Comparison of ENCODE assay signal across 8 cellular contexts in genomic region chr1:84688461-84689061, GRCh38. TPM values are rescaled to one million over a fixed set of nuclear protein-coding genes. Genes with fewer than 3 reads are reported as not detected.
A peak's percentile ranks its signal among the peaks of the same experiment; 100 is the strongest.
DNase-seq lines count a peak whose midpoint lies in the region; ATAC-seq, FAIRE-seq and TF ChIP-seq lines count a peak whose summit lies in the region.

No MANE protein-coding gene starts in this region.

- H3K9me3 ChIP-seq in OCI-LY1 (ENCODE audit: low read length) (no peaks in the 10 kb centered on the region), duodenal mucosa (ENCODE audit: control insufficient read depth in 1 of 2, low read length in 2 of 2) (no peaks in the 10 kb centered on the region)

- no peak for TF ChIP-seq POLR2A in GM12892 (IDR thresholded peaks at IDR 0.05; ENCODE audit: low read depth, low read length)

- no peak for ATAC-seq in GM18907 (IDR thresholded peaks at IDR 0.05; ENCODE audit: unreplicated experiment)

- no peaks in the 10 kb centered on the region for H3K27me3 ChIP-seq in OCI-LY1 (ENCODE audit: insufficient read depth, low read length)
- H3K27me3 ChIP-seq in duodenal mucosa (ENCODE audit: control insufficient read depth in 1 of 2, insufficient read depth in 2 of 2, low read length in 2 of 2), result no peaks in the 10 kb centered on the region
- H3K27me3 ChIP-seq in rectal smooth muscle tissue (ENCODE audit: control insufficient read depth, insufficient read depth, low read length), result no peaks in the 10 kb centered on the region

- H3K36me3 Mint-ChIP-seq in T-helper 2 cell treated with Interferon-gamma antibody and Interleukin-4, amounts not matched to agents 5 μg/mL and 100 μg/mL, for 36 hours (ENCODE audit: low read depth), result peaks cover 4% of the 10 kb centered on the region

- H3K36me3 ChIP-seq in OCI-LY1 (ENCODE audit: insufficient read depth, low read length), result peaks cover 15% of the 10 kb centered on the region
- no peaks in the 10 kb centered on the region for H3K36me3 ChIP-seq in duodenal mucosa (ENCODE audit: control insufficient read depth in 1 of 2, insufficient read depth in 2 of 2, low read length in 2 of 2)
- no peaks in the 10 kb centered on the region for H3K36me3 ChIP-seq in rectal smooth muscle tissue (ENCODE audit: control insufficient read depth, insufficient read depth, low read length)

- no peaks in the 10 kb centered on the region for H3K27me3 Mint-ChIP-seq in T-helper 2 cell treated with Interferon-gamma antibody and Interleukin-4, amounts not matched to agents 5 μg/mL and 100 μg/mL, for 36 hours (ENCODE audit: low read depth)

- no peak for FAIRE-seq in GM12892 (lab: Jason Lieb, UNC)

- H3K4me1 Mint-ChIP-seq in T-helper 2 cell treated with Interferon-gamma antibody and Interleukin-4, amounts not matched to agents 5 μg/mL and 100 μg/mL, for 36 hours (ENCODE audit: low read depth), result peaks cover 43% of the 10 kb centered on the region

- H3K27ac ChIP-seq in OCI-LY1 (ENCODE audit: low read depth, low read length, poor library complexity, severe bottlenecking) (peak overlapping the region; percentile 6), duodenal mucosa (ENCODE audit: low read depth, low read length) (no peak overlapping the region), rectal smooth muscle tissue (ENCODE audit: low read depth, low read length) (peak overlapping the region; percentile 91)

- TF ChIP-seq CTCF in OCI-LY1 (IDR thresholded peaks at IDR 0.05; ENCODE audit: low read length), result no peak

- H2AFZ ChIP-seq in OCI-LY1 (ENCODE audit: low read length), result no peak overlapping the region

- peaks cover 62% of the 10 kb centered on the region for H3K79me2 ChIP-seq in OCI-LY1 (ENCODE audit: insufficient read depth, low read length)

- H3K4me3 Mint-ChIP-seq in T-helper 2 cell treated with Interferon-gamma antibody and Interleukin-4, amounts not matched to agents 5 μg/mL and 100 μg/mL, for 36 hours, result peak overlapping the region; percentile 53

- no peaks in the 10 kb centered on the region for H4K20me1 ChIP-seq in OCI-LY1 (ENCODE audit: insufficient read depth, low read length)

- DNase-seq in T-helper 2 cell treated with Interferon-gamma antibody and Interleukin-4, amounts not matched to agents 5 μg/mL and 100 μg/mL, for 36 hours (ENCODE audit: low spot score), result no peak
- DNase-seq in T-helper 2 cell, result no peak
- DNase-seq in GM12892 (ENCODE audit: insufficient read length), result no peak
- no peak for DNase-seq in AG08396 (ENCODE audit: low spot score)

- H3K27ac Mint-ChIP-seq in T-helper 2 cell treated with Interferon-gamma antibody and Interleukin-4, amounts not matched to agents 5 μg/mL and 100 μg/mL, for 36 hours, result no peak overlapping the region

- peak overlapping the region; percentile 88 for H3K4me2 ChIP-seq in OCI-LY1 (ENCODE audit: low read length)

- no peaks in the 10 kb centered on the region for H3K9me3 Mint-ChIP-seq in T-helper 2 cell treated with Interferon-gamma antibody and Interleukin-4, amounts not matched to agents 5 μg/mL and 100 μg/mL, for 36 hours

- 0 out of 2 replicates have a peak, but pooled peaks cover 6% of the 10 kb centered on the region for H3F3A ChIP-seq in OCI-LY1 (ENCODE audit: insufficient read depth, low read length)

- H3K9ac ChIP-seq in OCI-LY1 (ENCODE audit: low read length), result peak overlapping the region; percentile 93
- H3K9ac ChIP-seq in duodenal mucosa (ENCODE audit: low read depth in 1 of 2, low read length in 2 of 2), result peak overlapping the region; percentile 67 to 73
- H3K9ac ChIP-seq in rectal smooth muscle tissue (ENCODE audit: low read length), result no peak overlapping the region

- H3K4me1 ChIP-seq in OCI-LY1 (ENCODE audit: insufficient read depth, low read length, severe bottlenecking) (peaks cover 63% of the 10 kb centered on the region), duodenal mucosa (ENCODE audit: control insufficient read depth in 1 of 2, insufficient read depth in 2 of 2, low read length in 2 of 2) (peaks cover 24 to 39% of the 10 kb centered on the region in 2 donors), rectal smooth muscle tissue (ENCODE audit: control insufficient read depth, insufficient read depth, low read length) (peaks cover 11% of the 10 kb centered on the region)

- no peaks in the 10 kb centered on the region for H3K9me2 ChIP-seq in OCI-LY1 (ENCODE audit: low read depth, low read length)

- H3K4me3 ChIP-seq in OCI-LY1 (ENCODE audit: low read depth, low read length, poor library complexity, severe bottlenecking) (peak overlapping the region; percentile 75), duodenal mucosa (ENCODE audit: low read depth in 1 of 2, low read length in 2 of 2) (peak overlapping the region; percentile 69 to 86), rectal smooth muscle tissue (ENCODE audit: low read length) (peak overlapping the region; percentile 79)

RNA-seq across cellular contexts. Expression of gene SSX2IP, which starts 1.7 kb away (rescaled TPM):
- polyA plus RNA-seq in GM12892 (2012; ENCODE audit: missing spikeins), result 4.7 TPM
